ENCODE assay signal across 17 cellular contexts in the genomic region with DNA sequence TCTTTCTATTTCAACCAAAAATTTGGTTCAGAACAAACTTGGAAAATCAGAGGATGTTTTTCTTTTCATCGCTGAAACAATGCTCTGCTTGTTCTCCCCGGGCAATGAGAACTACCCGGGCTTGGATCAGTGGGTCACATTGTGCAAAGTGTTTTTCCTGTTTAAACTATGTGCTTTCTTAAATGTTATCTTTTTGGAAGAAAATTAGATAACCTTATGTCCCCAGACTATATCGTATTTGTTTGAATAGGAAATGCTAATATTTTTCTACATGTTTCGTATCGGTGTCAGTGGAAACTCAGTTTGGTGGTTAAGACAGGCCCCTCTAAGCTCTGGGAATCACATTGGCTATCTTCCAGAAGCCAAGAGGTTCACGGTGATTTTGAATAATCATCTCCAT.
DNase-seq lines count a peak whose midpoint lies in the region; ATAC-seq and TF ChIP-seq lines count a peak whose summit lies in the region.
"Had no signal": no experiment of that assay in that cellular context is flagged by ENCODE, and none has a peak within 500 bp of the region (broad histone marks: within the 10 kb centered on the region; RNA-seq: fewer than 3 reads in every experiment).

No MANE protein-coding gene starts in this region.

- peaks cover 9% of the 10 kb centered on the region for H3K4me1 ChIP-seq in left ventricle myocardium inferior
- H3K4me1 ChIP-seq in neural progenitor cell: peaks cover 28% of the 10 kb centered on the region
- H3K4me1 ChIP-seq in thoracic aorta (ENCODE audit: control insufficient read depth in 1 of 2, low read depth in 2 of 2): peaks cover 22 to 56% of the 10 kb centered on the region in 2 donors
- H3K4me1 ChIP-seq in suprapubic skin: no peaks in the 10 kb centered on the region
- no peaks in the 10 kb centered on the region for H3K4me1 ChIP-seq in upper lobe of right lung

- H3K9me3 ChIP-seq in left ventricle myocardium inferior (replicated peaks) (peaks cover 11% of the 10 kb centered on the region), neural progenitor cell (ENCODE audit: low read depth) (no peaks in the 10 kb centered on the region), thoracic aorta (no peaks in the 10 kb centered on the region), suprapubic skin (no peaks in the 10 kb centered on the region), upper lobe of right lung (no peaks in the 10 kb centered on the region)
- H3K9me3 ChIP-seq: BE2C, spleen had no signal

- H3K36me3 ChIP-seq in brain microvascular endothelial cell (replicated peaks): no peaks in the 10 kb centered on the region
- H3K36me3 ChIP-seq in left ventricle myocardium inferior: no peaks in the 10 kb centered on the region
- H3K36me3 ChIP-seq in neural progenitor cell: no peaks in the 10 kb centered on the region
- no peaks in the 10 kb centered on the region for H3K36me3 ChIP-seq in thoracic aorta
- H3K36me3 ChIP-seq in suprapubic skin: no peaks in the 10 kb centered on the region
- no peaks in the 10 kb centered on the region for H3K36me3 ChIP-seq in upper lobe of right lung
- H3K36me3 ChIP-seq: BE2C, spleen had no signal

- H3K4me1 Mint-ChIP-seq in neural progenitor cell: peaks cover 56% of the 10 kb centered on the region

- H4K20me1 ChIP-seq in neural progenitor cell (ENCODE audit: low read depth): no peaks in the 10 kb centered on the region

- no peak overlapping the region for H2AFZ ChIP-seq in neural progenitor cell (replicated peaks)

- H3K36me3 Mint-ChIP-seq in neural progenitor cell: no peaks in the 10 kb centered on the region

- no peak for ATAC-seq in thoracic aorta (ENCODE audit: insufficient number of reproducible peaks, low FRiP score, low read depth)
- no peak for ATAC-seq in upper lobe of right lung
- ATAC-seq in GM21528 (IDR thresholded peaks at IDR 0.05; ENCODE audit: low FRiP score, unreplicated experiment): no peak
- ATAC-seq: K562 had no signal

- in situ Hi-C loops in brain microvascular endothelial cell (cut with HindIII; ENCODE audit: low pct_ligation_motif_present, low sequenced_read_pairs): no loop called here

- peaks cover 7% of the 10 kb centered on the region for H3F3A ChIP-seq in neural progenitor cell (ENCODE audit: low read depth)

- no peaks in the 10 kb centered on the region for H3K27me3 ChIP-seq in brain microvascular endothelial cell (replicated peaks)
- H3K27me3 ChIP-seq in left ventricle myocardium inferior (ENCODE audit: low read depth): no peaks in the 10 kb centered on the region
- no peaks in the 10 kb centered on the region for H3K27me3 ChIP-seq in neural progenitor cell
- H3K27me3 ChIP-seq in thoracic aorta (replicated peaks; ENCODE audit: insufficient read depth): no peaks in the 10 kb centered on the region
- no peaks in the 10 kb centered on the region for H3K27me3 ChIP-seq in suprapubic skin
- H3K27me3 ChIP-seq in upper lobe of right lung: no peaks in the 10 kb centered on the region
- H3K27me3 ChIP-seq: BE2C had no signal

- intact Hi-C loops in left ventricle myocardium inferior (cut with micrococcal nuclease) (no loop called here), upper lobe of right lung (cut with DNase I) (no loop called here)

- no peaks in the 10 kb centered on the region for H3K79me2 ChIP-seq in neural progenitor cell (ENCODE audit: low read depth)

- TF ChIP-seq EP300 in suprapubic skin (IDR thresholded peaks at IDR 0.05): no peak

- peaks cover 6% of the 10 kb centered on the region for H3K27me3 Mint-ChIP-seq in neural progenitor cell (ENCODE audit: insufficient read depth, low read depth)

- H3K9me3 Mint-ChIP-seq in neural progenitor cell: peaks cover 7% of the 10 kb centered on the region
- H3K9me3 Mint-ChIP-seq: stimulated activated naive CD8-positive, alpha-beta T cell treated with anti-CD3 and anti-CD28 coated beads, Interleukin-15, Interleukin-2, amounts not matched to agents 100 ng/mL and 50 ng/mL, for 24 hours had no signal

- no peak for TF ChIP-seq CTCF in brain microvascular endothelial cell (IDR thresholded peaks at IDR 0.05; ENCODE audit: low read depth, low read length, missing control alignments)
- TF ChIP-seq CTCF in left ventricle myocardium inferior (IDR thresholded peaks at IDR 0.05; ENCODE audit: borderline replicate concordance): no peak
- no peak for TF ChIP-seq CTCF in neural progenitor cell (IDR thresholded peaks at IDR 0.05)
- TF ChIP-seq CTCF in thoracic aorta (IDR thresholded peaks at IDR 0.05): no peak
- TF ChIP-seq CTCF in suprapubic skin (IDR thresholded peaks at IDR 0.05): no peak
- no peak for TF ChIP-seq CTCF in upper lobe of right lung (IDR thresholded peaks at IDR 0.05)

- H3K4me3 ChIP-seq in brain microvascular endothelial cell (ENCODE audit: low read depth, low read length): no peak overlapping the region
- no peak overlapping the region for H3K4me3 ChIP-seq in left ventricle myocardium inferior
- no peak overlapping the region for H3K4me3 ChIP-seq in neural progenitor cell
- no peak overlapping the region for H3K4me3 ChIP-seq in thoracic aorta
- H3K4me3 ChIP-seq in suprapubic skin: no peak overlapping the region
- H3K4me3 ChIP-seq in upper lobe of right lung: no peak overlapping the region
- H3K4me3 ChIP-seq: K562, spleen had no signal

- H3K4me2 ChIP-seq in neural progenitor cell: no peak overlapping the region

- no peak for TF ChIP-seq POLR2A in suprapubic skin (IDR thresholded peaks at IDR 0.05)

- no peak overlapping the region for H3K4me3 Mint-ChIP-seq in neural progenitor cell
- H3K4me3 Mint-ChIP-seq: stimulated activated naive CD8-positive, alpha-beta T cell treated with anti-CD3 and anti-CD28 coated beads, Interleukin-15, Interleukin-2, amounts not matched to agents 100 ng/mL and 50 ng/mL, for 24 hours had no signal

- 70% methylated on average over 7 of the region's 7 CpGs for WGBS in suprapubic skin

- peak overlapping the region; percentile 74 for H3K27ac ChIP-seq in brain microvascular endothelial cell
- H3K27ac ChIP-seq in left ventricle myocardium inferior (replicated peaks): peak overlapping the region; percentile 71
- H3K27ac ChIP-seq in neural progenitor cell: no peak overlapping the region
- H3K27ac ChIP-seq in thoracic aorta: peak overlapping the region; percentile 26 to 65
- H3K27ac ChIP-seq in suprapubic skin: no peak overlapping the region
- no peak overlapping the region for H3K27ac ChIP-seq in upper lobe of right lung
- H3K27ac ChIP-seq: spleen had no signal

- H3K27ac Mint-ChIP-seq in neural progenitor cell: peak overlapping the region; percentile 93
- H3K27ac Mint-ChIP-seq: stimulated activated naive CD8-positive, alpha-beta T cell treated with anti-CD3 and anti-CD28 coated beads, Interleukin-15, Interleukin-2, amounts not matched to agents 100 ng/mL and 50 ng/mL, for 24 hours had no signal

- no peak overlapping the region for H3K9ac ChIP-seq in neural progenitor cell

- DNase-seq in brain microvascular endothelial cell: no peak
- DNase-seq in left ventricle myocardium inferior: no peak
- no peak for DNase-seq in neural progenitor cell (ENCODE audit: low spot score)
- no peak for DNase-seq in thoracic aorta (ENCODE audit: low spot score)
- DNase-seq in suprapubic skin (ENCODE audit: low spot score in 2 of 2): no peak
- no peak for DNase-seq in NCI-H2107 (lab: John Stamatoyannopoulos, UW)
- DNase-seq in upper lobe of right lung: no peak
- DNase-seq: activated gamma-delta T cell treated with Interleukin-2 at 50 U/mL for 16 hours; BE2C; mesendoderm; NCI-H1105; NK-92 treated with Interleukin-12 subunit alpha and Interleukin-12 subunit beta, amount 100 ng/mL, for 24 hours; SHP77; spleen had no signal

Comparison
In these comparisons a context has a peak if more than half of its experiments do, and no peak if none do; other contexts are left out.
1. H3K27ac ChIP-seq: peak in brain microvascular endothelial cell (single experiment), left ventricle myocardium inferior (single experiment) and thoracic aorta (2 of 2); none in neural progenitor cell (single experiment), suprapubic skin (single experiment) and upper lobe of right lung (single experiment).